In genomic region chr19:38224014-38224862, GRCh38 we compare ENCODE assay signal across 8 cellular contexts. TPM values are rescaled to one million over a fixed set of nuclear protein-coding genes. Genes with fewer than 3 reads are reported as not detected.
DNase-seq lines count a peak whose midpoint lies in the region; ATAC-seq and TF ChIP-seq lines count a peak whose summit lies in the region.

TSS of gene DPF1 (minus strand) at chr19:38224222. CDS start at chr19:38224142, 80 bp downstream.

- peaks cover 90% of the 10 kb centered on the region for H3K27me3 Mint-ChIP-seq in activated naive CD8-positive, alpha-beta T cell treated with anti-CD3 and anti-CD28 coated beads for 36 hours

- ATAC-seq in GM19463 (IDR thresholded peaks at IDR 0.05; ENCODE audit: unreplicated experiment), result peak; percentile 90
- ATAC-seq in heart left ventricle, result peak in 3 of 4 donors; percentile 82 to 89 (median 83)
- ATAC-seq in GM18517 (IDR thresholded peaks at IDR 0.05; ENCODE audit: unreplicated experiment), result no peak

- H3K9me3 Mint-ChIP-seq in activated naive CD8-positive, alpha-beta T cell treated with anti-CD3 and anti-CD28 coated beads for 36 hours, result no peaks in the 10 kb centered on the region

- TF ChIP-seq RAD21 in Ishikawa (IDR thresholded peaks at IDR 0.05; ENCODE audit: low read depth), result no peak

- H3K4me3 ChIP-seq in heart left ventricle (peak within 1 kb of the TSS; percentile 14 to 58 (median 46)), retinal pigment epithelial cell (ENCODE audit: low read length) (peak within 1 kb of the TSS; percentile 62)

- 3 to 10% (median 4%) methylated on average over 17 to 61 of the region's 61 CpGs for WGBS in heart left ventricle, 4 donors

- peaks cover 7 to 24% (median 16%) of the 10 kb centered on the region in 12 donors for H3K4me1 ChIP-seq in heart left ventricle

- peaks cover 12% of the 10 kb centered on the region for H3K4me1 Mint-ChIP-seq in activated naive CD8-positive, alpha-beta T cell treated with anti-CD3 and anti-CD28 coated beads for 36 hours

- DNase-seq in D341Med (ENCODE audit: low spot score) (peak; percentile 98), SHP77 (lab: John Stamatoyannopoulos, UW) (peak; percentile 82 to 89), heart left ventricle (peak in 4 of 5 donors; percentile 52 to 73 (median 61)), retinal pigment epithelial cell (ENCODE audit: low read depth) (peak; percentile 28)
- peak; percentile 83 for DNase-seq in activated naive CD8-positive, alpha-beta T cell treated with anti-CD3 and anti-CD28 coated beads for 36 hours

- H3K27ac ChIP-seq in heart left ventricle, result no peak within 1 kb of the TSS

- intact Hi-C loops in heart left ventricle (cut with DNase I), result loop anchor here in 4 of 10 donors (10.0 kb wide), 3 partner anchors 79 to 329 kb away; partner anchors contain the start of genes SIPA1L3 (in 1 of the 4) and WDR87 (in 1 of the 4)

- no peaks in the 10 kb centered on the region for H3K36me3 ChIP-seq in heart left ventricle

- peaks cover 21 to 92% (median 58%) of the 10 kb centered on the region in 9 donors for H3K27me3 ChIP-seq in heart left ventricle

- H3K36me3 Mint-ChIP-seq in activated naive CD8-positive, alpha-beta T cell treated with anti-CD3 and anti-CD28 coated beads for 36 hours, result no peaks in the 10 kb centered on the region

- no peak for TF ChIP-seq POLR2A in heart left ventricle (IDR thresholded peaks at IDR 0.05)

- no peak for TF ChIP-seq CTCF in heart left ventricle (IDR thresholded peaks at IDR 0.05)
- peak; percentile 37 for TF ChIP-seq CTCF in retinal pigment epithelial cell (conservative IDR thresholded peaks at IDR 0.05; ENCODE audit: low read depth, low read length)

- peak within 1 kb of the TSS; percentile 78 for H3K4me3 Mint-ChIP-seq in activated naive CD8-positive, alpha-beta T cell treated with anti-CD3 and anti-CD28 coated beads for 36 hours

- no peak within 1 kb of the TSS for H3K27ac Mint-ChIP-seq in activated naive CD8-positive, alpha-beta T cell treated with anti-CD3 and anti-CD28 coated beads for 36 hours

- no peak for TF ChIP-seq EP300 in Ishikawa (IDR thresholded peaks at IDR 0.05; ENCODE audit: borderline replicate concordance)

- H3K9me3 ChIP-seq in heart left ventricle, result no peaks in the 10 kb centered on the region

TF ChIP-seq in Ishikawa, 13 proteins besides CTCF, POLR2A, EP300 and RAD21:
- peak; percentile 81 for TF ChIP-seq MAX (IDR thresholded peaks at IDR 0.05)
- TF ChIP-seq TEAD4 (IDR thresholded peaks at IDR 0.05), result 0 out of 2 replicates have a peak, but pooled peaks have one; percentile 5
- TF ChIP-seq TCF12 (IDR thresholded peaks at IDR 0.05; ENCODE audit: low read depth), result no peak
- peak; percentile 82 for TF ChIP-seq USF1 (IDR thresholded peaks at IDR 0.05)
- TF ChIP-seq YY1 (IDR thresholded peaks at IDR 0.05; ENCODE audit: low read depth), result peak; percentile 89
- TF ChIP-seq REST (IDR thresholded peaks at IDR 0.05; ENCODE audit: low read depth), result no peak
- TF ChIP-seq CEBPB (IDR thresholded peaks at IDR 0.05), result no peak
- no peak for TF ChIP-seq NFIC (IDR thresholded peaks at IDR 0.05)
- TF ChIP-seq CREB1 (IDR thresholded peaks at IDR 0.05; ENCODE audit: low read depth), result no peak
- TF ChIP-seq TAF1 (IDR thresholded peaks at IDR 0.05; ENCODE audit: low read depth), result peak; percentile 62; the same call in 1 of the 2 replicates
- no peak for TF ChIP-seq FOXM1 (IDR thresholded peaks at IDR 0.05; ENCODE audit: borderline replicate concordance, low read depth)
- peak; percentile 95 for TF ChIP-seq ZBTB7A (IDR thresholded peaks at IDR 0.05; ENCODE audit: low read depth)
- TF ChIP-seq EGR1 (IDR thresholded peaks at IDR 0.05), result peak; percentile 96
TF ChIP-seq in Ishikawa: peak in this region for 7.

RNA-seq across cellular contexts. Expression of gene DPF1, which starts in this region (rescaled TPM):
- total RNA-seq in activated naive CD8-positive, alpha-beta T cell treated with anti-CD3 and anti-CD28 coated beads for 36 hours, result under 1 TPM; 0.41 to 0.50 TPM
- 1 to 10 TPM in 1 of 9 donors, under 1 TPM in 6, not detected in 2; 0.11 to 1.2 (median 0.37) TPM for total RNA-seq in heart left ventricle
- polyA plus RNA-seq in heart left ventricle, result under 1 TPM; 0.12 to 0.23 TPM

Comparison
In these comparisons a context has a peak if more than half of its experiments do, and no peak if none do; other contexts are left out.
1. Peak in DNase-seq in activated naive CD8-positive, alpha-beta T cell treated with anti-CD3 and anti-CD28 coated beads for 36 hours; RNA of the gene not detected or under 1 TPM.
2. DNase-seq: peak in every context shown above with its lines; median percentile 98 in D341Med; 86 in SHP77; 83 in activated naive CD8-positive, alpha-beta T cell treated with anti-CD3 and anti-CD28 coated beads for 36 hours; 61 in heart left ventricle; 28 in retinal pigment epithelial cell.